Comparison of ENCODE assay signal across 18 cellular contexts in the genomic region with DNA sequence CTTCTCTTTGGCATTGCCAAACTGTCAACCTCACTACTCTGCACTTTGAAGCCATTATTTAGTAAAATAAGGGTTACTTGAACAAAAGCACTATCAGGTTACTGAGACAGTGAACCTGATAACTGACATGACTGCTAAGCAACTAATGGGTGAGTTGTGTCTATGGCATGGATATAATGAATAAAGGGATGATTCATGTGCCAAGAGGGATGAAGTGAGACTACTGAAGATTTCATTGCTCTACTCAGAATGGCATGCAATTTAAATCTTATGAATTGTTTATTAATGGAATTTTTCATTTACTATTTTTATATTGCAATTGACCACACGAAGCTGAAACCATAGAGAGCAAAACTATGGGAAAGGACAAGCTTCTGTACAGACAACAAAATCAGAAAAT.
DNase-seq lines count a peak whose midpoint lies in the region; FAIRE-seq and TF ChIP-seq lines count a peak whose summit lies in the region.
"Had no signal": no experiment of that assay in that cellular context is flagged by ENCODE, and none has a peak within 500 bp of the region (broad histone marks: within the 10 kb centered on the region; RNA-seq: fewer than 3 reads in every experiment).

No MANE protein-coding gene starts in this region.

- no peaks in the 10 kb centered on the region for H3K27me3 Mint-ChIP-seq in activated CD4-positive, alpha-beta memory T cell treated with anti-CD3 and anti-CD28 coated beads for 36 hours

- H3K4me2 ChIP-seq in GM23248 (ENCODE audit: unreplicated experiment) = no peak overlapping the region
- no peak overlapping the region for H3K4me2 ChIP-seq in keratinocyte (ENCODE audit: control insufficient read depth, extremely low read depth, insufficient read depth, low read depth, low read length)
- H3K4me2 ChIP-seq: BLaER1 treated with 17β-estradiol and CSF1 and Interleukin-3, amounts not matched to agents 10 nM and 100 nM had no signal

- peaks cover 46% of the 10 kb centered on the region for H3K36me3 Mint-ChIP-seq in activated CD4-positive, alpha-beta memory T cell treated with anti-CD3 and anti-CD28 coated beads for 36 hours

- H4K20me1 ChIP-seq in GM23248 (ENCODE audit: insufficient read depth) (no peaks in the 10 kb centered on the region), keratinocyte (ENCODE audit: control insufficient read depth, extremely low read depth, insufficient read depth, low read length) (no peaks in the 10 kb centered on the region)
- H4K20me1 ChIP-seq: BLaER1 treated with 17β-estradiol and CSF1 and Interleukin-3, amounts not matched to agents 10 nM and 100 nM had no signal

- dilution Hi-C loops in keratinocyte (cut with MboI; ENCODE audit: extremely low pct_ligation_motif_present, low sequenced_read_pairs) = loop anchor here (25.0 kb wide), 1 partner anchor 1905 kb away; no protein-coding TSS in a partner anchor

- no peaks in the 10 kb centered on the region for H3K4me1 Mint-ChIP-seq in activated CD4-positive, alpha-beta memory T cell treated with anti-CD3 and anti-CD28 coated beads for 36 hours (ENCODE audit: low read depth)

- no peaks in the 10 kb centered on the region for H3K79me2 ChIP-seq in GM23248 (ENCODE audit: insufficient read depth)
- H3K79me2 ChIP-seq in keratinocyte (ENCODE audit: control insufficient read depth, insufficient read depth, low read length) = peaks cover 3% of the 10 kb centered on the region

- DNase-seq in GM23248 (peak; percentile 8), LHCN-M2 (ENCODE audit: low read depth) (peak; percentile 52), bronchial epithelial cell (ENCODE audit: low read depth) (peak; percentile 69), keratinocyte (ENCODE audit: low read depth, low spot score) (no peak), NCI-H446 treated with DMSO at 0.1 percent for 48 hours (lab: John Stamatoyannopoulos, UW) (no peak), NCI-H1092 treated with DMSO at 0.1 percent for 48 hours (lab: John Stamatoyannopoulos, UW) (no peak), NCI-H748 (lab: John Stamatoyannopoulos, UW; ENCODE audit: unreplicated experiment) (no peak)
- DNase-seq in activated CD4-positive, alpha-beta memory T cell treated with anti-CD3 and anti-CD28 coated beads for 36 hours = no peak
- DNase-seq: CD8-positive, alpha-beta T cell; DMS53; MG63; NCI-H1048; NCI-H1436 treated with DMSO at 0.1 percent for 48 hours; NCI-H2029; NCI-H2171 treated with DMSO at 0.1 percent for 48 hours; NCI-H510A treated with DMSO at 0.1 percent for 48 hours; NCI-H82 had no signal

- H3K36me3 ChIP-seq in GM23248 (ENCODE audit: low read depth) = peaks cover 5% of the 10 kb centered on the region; the same call in 1 of the 2 replicates
- H3K36me3 ChIP-seq in bronchial epithelial cell (ENCODE audit: control insufficient read depth, insufficient read depth, low read length) = no peaks in the 10 kb centered on the region
- no peaks in the 10 kb centered on the region for H3K36me3 ChIP-seq in keratinocyte (ENCODE audit: control insufficient read depth in 2 of 2, extremely low read depth in 1 of 2, insufficient read depth in 2 of 2, low read length in 2 of 2)
- H3K36me3 ChIP-seq: MG63 had no signal

- no peak overlapping the region for H3K27ac Mint-ChIP-seq in activated CD4-positive, alpha-beta memory T cell treated with anti-CD3 and anti-CD28 coated beads for 36 hours
- H3K27ac Mint-ChIP-seq: CD8-positive, alpha-beta T cell had no signal

- no peaks in the 10 kb centered on the region for H3K9me1 ChIP-seq in keratinocyte (ENCODE audit: control insufficient read depth, extremely low read depth, insufficient read depth, low read length)

- H3F3A ChIP-seq in GM23248 (ENCODE audit: insufficient read depth) = 0 out of 2 replicates have a peak, but pooled peaks cover 2% of the 10 kb centered on the region

- no peaks in the 10 kb centered on the region for H3K4me1 ChIP-seq in GM23248 (ENCODE audit: insufficient read depth)
- H3K4me1 ChIP-seq in keratinocyte (ENCODE audit: control insufficient read depth, extremely low read depth, insufficient read depth, low read length) = peaks cover 4% of the 10 kb centered on the region
- H3K4me1 ChIP-seq: BLaER1 treated with 17β-estradiol and CSF1 and Interleukin-3, amounts not matched to agents 10 nM and 100 nM had no signal

- CTCF ChIA-PET in activated CD4-positive, alpha-beta memory T cell treated with anti-CD3 and anti-CD28 coated beads for 36 hours (lab: Charles Lee) = no interaction called here

- H3K27me3 ChIP-seq in GM23248 (replicated peaks; ENCODE audit: insufficient read depth) = no peaks in the 10 kb centered on the region
- H3K27me3 ChIP-seq in bronchial epithelial cell (ENCODE audit: control insufficient read depth, insufficient read depth, low read length) = no peaks in the 10 kb centered on the region
- no peaks in the 10 kb centered on the region for H3K27me3 ChIP-seq in keratinocyte (ENCODE audit: control insufficient read depth, extremely low read depth, insufficient read depth, low read length)
- H3K27me3 ChIP-seq: BLaER1 treated with 17β-estradiol and CSF1 and Interleukin-3, amounts not matched to agents 10 nM and 100 nM; MG63 had no signal

- H3K4me3 ChIP-seq in GM23248 (no peak overlapping the region), bronchial epithelial cell (ENCODE audit: low read depth, low read length) (no peak overlapping the region), keratinocyte (ENCODE audit: control insufficient read depth in 2 of 3, extremely low read depth in 1 of 3, insufficient read depth in 2 of 3, low read depth in 1 of 3, low read length in 3 of 3) (no peak overlapping the region)
- H3K4me3 ChIP-seq: BLaER1 treated with 17β-estradiol and CSF1 and Interleukin-3, amounts not matched to agents 10 nM and 100 nM; MG63 had no signal

- intact Hi-C loops in activated CD4-positive, alpha-beta memory T cell treated with anti-CD3 and anti-CD28 coated beads for 36 hours (cut with micrococcal nuclease) = no loop called here

- H2AFZ ChIP-seq in GM23248 (no peak overlapping the region), keratinocyte (ENCODE audit: control insufficient read depth, low read length) (no peak overlapping the region)

- H3K27ac ChIP-seq in GM23248 = no peak overlapping the region
- H3K27ac ChIP-seq in keratinocyte (ENCODE audit: control insufficient read depth, insufficient read depth, low read length) = no peak overlapping the region
- H3K27ac ChIP-seq: BLaER1 treated with 17β-estradiol and CSF1 and Interleukin-3, amounts not matched to agents 10 nM and 100 nM had no signal

- no peak overlapping the region for H3K4me3 Mint-ChIP-seq in activated CD4-positive, alpha-beta memory T cell treated with anti-CD3 and anti-CD28 coated beads for 36 hours
- H3K4me3 Mint-ChIP-seq: CD8-positive, alpha-beta T cell had no signal

- 0% methylated on average over 1 of the region's 1 CpG for WGBS in GM23248 (ENCODE audit: low coverage in 1 of 2, low lambda C conversion rate in 2 of 2, missing lambda C conversion rate in 2 of 2), 2 experiments

- POLR2A ChIA-PET in activated CD4-positive, alpha-beta memory T cell treated with anti-CD3 and anti-CD28 coated beads for 36 hours (lab: Charles Lee) = no interaction called here

- in situ Hi-C loops in GM23248 (cut with MboI) = loop anchor here (25.0 kb wide), 1 partner anchor 1905 kb away; no protein-coding TSS in a partner anchor

- FAIRE-seq in bronchial epithelial cell (lab: Jason Lieb, UNC) = no peak
- FAIRE-seq in keratinocyte (lab: Jason Lieb, UNC) = peak; percentile 43

- no peaks in the 10 kb centered on the region for H3K9me2 ChIP-seq in GM23248 (ENCODE audit: insufficient read depth)

- peaks cover 26% of the 10 kb centered on the region for H3K9me3 Mint-ChIP-seq in activated CD4-positive, alpha-beta memory T cell treated with anti-CD3 and anti-CD28 coated beads for 36 hours

- no peak for TF ChIP-seq CTCF in bronchial epithelial cell (IDR thresholded peaks at IDR 0.05; ENCODE audit: insufficient read depth, low read length, severe bottlenecking)
- no peak for TF ChIP-seq CTCF in keratinocyte (optimal IDR thresholded peaks at IDR 0.05 in 1 of 3, IDR thresholded peaks at IDR 0.05 in 1 of 3, conservative IDR thresholded peaks at IDR 0.05 in 1 of 3; ENCODE audit: extremely low read depth in 1 of 3, insufficient read depth in 2 of 3, low read length in 3 of 3)

- H3K9me3 ChIP-seq in GM23248 (ENCODE audit: low read depth) (no peaks in the 10 kb centered on the region), keratinocyte (ENCODE audit: control insufficient read depth, low read depth, low read length) (no peaks in the 10 kb centered on the region)
- H3K9me3 ChIP-seq: MG63 had no signal

- no peak overlapping the region for H3K9ac ChIP-seq in GM23248
- no peak overlapping the region for H3K9ac ChIP-seq in keratinocyte (ENCODE audit: control insufficient read depth, extremely low read depth, insufficient read depth, low read length)
- H3K9ac ChIP-seq: BLaER1 treated with 17β-estradiol and CSF1 and Interleukin-3, amounts not matched to agents 10 nM and 100 nM had no signal

Comparison
In these comparisons a context has a peak if more than half of its experiments do, and no peak if none do; other contexts are left out.
1. DNase-seq: peak in GM23248 (single experiment), LHCN-M2 (single experiment) and bronchial epithelial cell (single experiment); none in keratinocyte (single experiment), NCI-H446 treated with DMSO at 0.1 percent for 48 hours (single experiment), NCI-H1092 treated with DMSO at 0.1 percent for 48 hours (single experiment), activated CD4-positive, alpha-beta memory T cell treated with anti-CD3 and anti-CD28 coated beads for 36 hours (single experiment) and NCI-H748 (single experiment).